In genomic region chr15:68404056-68404798, GRCh38 we compare ENCODE assay signal across 30 cellular contexts. TPM values are rescaled to one million over a fixed set of nuclear protein-coding genes. Genes with fewer than 3 reads are reported as not detected.
DNase-seq lines count a peak whose midpoint lies in the region; ATAC-seq and TF ChIP-seq lines count a peak whose summit lies in the region.
"Had no signal": no experiment of that assay in that cellular context is flagged by ENCODE, and none has a peak within 500 bp of the region (broad histone marks: within the 10 kb centered on the region; RNA-seq: fewer than 3 reads in every experiment).

No MANE protein-coding gene starts in this region.

- H2AFZ ChIP-seq in GM23248, result no peak overlapping the region
- H2AFZ ChIP-seq: PC-9 had no signal

- peaks cover 21% of the 10 kb centered on the region for H3F3A ChIP-seq in GM23248 (ENCODE audit: insufficient read depth)

- H3K27me3 ChIP-seq in esophagus muscularis mucosa (no peaks in the 10 kb centered on the region), ovary (no peaks in the 10 kb centered on the region), GM23248 (replicated peaks; ENCODE audit: insufficient read depth) (no peaks in the 10 kb centered on the region)
- H3K27me3 ChIP-seq: heart right ventricle, upper lobe of left lung had no signal

- no peak for ATAC-seq in GM18861 (IDR thresholded peaks at IDR 0.05; ENCODE audit: unreplicated experiment)
- ATAC-seq: activated naive CD4-positive, alpha-beta T cell treated with anti-CD3 and anti-CD28 coated beads, Interleukin-2, amount 50 U/mL, for 72 hours; activated T-helper 17 cell treated with anti-CD3 and anti-CD28 coated beads, Interleukin-2, amount 50 U/mL, for 72 hours; esophagus mucosa; foreskin keratinocyte; heart right ventricle had no signal

- H3K4me3 ChIP-seq in esophagus muscularis mucosa (no peak overlapping the region), ovary (no peak overlapping the region), GM23248 (no peak overlapping the region)
- H3K4me3 ChIP-seq: heart right ventricle, PC-9, skin epidermis, stomach, upper lobe of left lung had no signal

- H3K9ac ChIP-seq in GM23248, result no peak overlapping the region

- peaks cover 0 to 11% (median 0%) of the 10 kb centered on the region in 4 donors for H3K9me3 ChIP-seq in esophagus muscularis mucosa
- no peaks in the 10 kb centered on the region for H3K9me3 ChIP-seq in ovary
- H3K9me3 ChIP-seq in GM23248 (ENCODE audit: low read depth), result no peaks in the 10 kb centered on the region
- H3K9me3 ChIP-seq: upper lobe of left lung had no signal

- peaks cover 89% of the 10 kb centered on the region for H3K79me2 ChIP-seq in GM23248 (ENCODE audit: insufficient read depth)

- no peaks in the 10 kb centered on the region for H3K9me2 ChIP-seq in GM23248 (ENCODE audit: insufficient read depth)

- in situ Hi-C loops in GM23248 (cut with MboI), result no loop called here

- WGBS in esophagus muscularis mucosa, result 67% methylated on average over 12 of the region's 12 CpGs
- WGBS in ovary, 3 donors, result 88 to 92% (median 88%) methylated on average over 12 of the region's 12 CpGs
- 90 to 92% methylated on average over 12 of the region's 12 CpGs for WGBS in GM23248 (ENCODE audit: low coverage in 1 of 2, low lambda C conversion rate in 2 of 2, missing lambda C conversion rate in 2 of 2), 2 experiments

- H3K27ac ChIP-seq in esophagus muscularis mucosa (replicated peaks in 1 of 4) (no peak overlapping the region), ovary (no peak overlapping the region), GM23248 (no peak overlapping the region)
- H3K27ac ChIP-seq: foreskin keratinocyte, heart right ventricle, PC-9, skin epidermis, stomach, upper lobe of left lung had no signal

- no peak for TF ChIP-seq CTCF in esophagus muscularis mucosa (IDR thresholded peaks at IDR 0.05)
- TF ChIP-seq CTCF in ovary (IDR thresholded peaks at IDR 0.05), result no peak
- TF ChIP-seq CTCF in GM10266 (IDR thresholded peaks at IDR 0.05; ENCODE audit: control insufficient read depth, insufficient read depth, low read depth, missing control alignments), result no peak

- no peak overlapping the region for H3K4me2 ChIP-seq in GM23248 (ENCODE audit: unreplicated experiment)
- H3K4me2 ChIP-seq: PC-9 had no signal

- intact Hi-C loops in esophagus muscularis mucosa (cut with DNase I), result no loop called here
- intact Hi-C loops in ovary (cut with DNase I), result no loop called here

- DNase-seq in activated effector memory CD4-positive, alpha-beta T cell treated with anti-CD3 and anti-CD28 coated beads, Interleukin-2, amount 50 U/mL, for 16 hours, result peak; percentile 42
- no peak for DNase-seq in activated effector memory CD4-positive, alpha-beta T cell treated with Interleukin-2 at 50 U/mL for 16 hours
- peak; percentile 78 for DNase-seq in esophagus muscularis mucosa (ENCODE audit: extremely low spot score)
- peak in 4 of 5 donors; percentile 1 to 24 (median 8) for DNase-seq in ovary
- DNase-seq in activated CD4-positive, alpha-beta T cell treated with anti-CD3 and anti-CD28 coated beads, Interleukin-2, amount 50 U/mL, for 48 hours, result no peak
- no peak for DNase-seq in GM10266 (ENCODE audit: extremely low spot score)
- DNase-seq in GM23248, result no peak
- DNase-seq: activated CD4-positive, alpha-beta T cell treated with anti-CD3 and anti-CD28 coated beads, Interleukin-2, amount 10 ng/mL, durations not matched to agents 24 days and 14 days; AML-193; CD4-positive, alpha-beta memory T cell; endodermal cell; foreskin keratinocyte; GOT3; heart right ventricle; mesendoderm; NCI-H1105; NCI-H2029; NCI-H526 treated with DMSO at 0.1 percent for 48 hours; nucleus accumbens; PC-9; Right ventricle myocardium superior; T-helper 2 cell; upper lobe of left lung had no signal

- no peak for TF ChIP-seq POLR2A in esophagus muscularis mucosa (IDR thresholded peaks at IDR 0.05; ENCODE audit: low read depth)
- no peak for TF ChIP-seq POLR2A in ovary (IDR thresholded peaks at IDR 0.05)

- no peak for TF ChIP-seq EP300 in esophagus muscularis mucosa (IDR thresholded peaks at IDR 0.05)
- no peak for TF ChIP-seq EP300 in ovary (IDR thresholded peaks at IDR 0.05)

- H4K20me1 ChIP-seq in GM23248 (ENCODE audit: insufficient read depth), result peaks cover 14% of the 10 kb centered on the region

- H3K4me1 ChIP-seq in esophagus muscularis mucosa, result no peaks in the 10 kb centered on the region
- H3K4me1 ChIP-seq in ovary (ENCODE audit: insufficient read depth), result no peaks in the 10 kb centered on the region
- H3K4me1 ChIP-seq in GM23248 (ENCODE audit: insufficient read depth), result peaks cover 4% of the 10 kb centered on the region; the same call in 1 of the 2 replicates
- H3K4me1 ChIP-seq: heart right ventricle, stomach, upper lobe of left lung had no signal

- H3K36me3 ChIP-seq in esophagus muscularis mucosa (no peaks in the 10 kb centered on the region), ovary (no peaks in the 10 kb centered on the region), GM23248 (ENCODE audit: low read depth) (peaks cover 22% of the 10 kb centered on the region; the same call in 1 of the 2 replicates)
- H3K36me3 ChIP-seq: heart right ventricle, stomach, upper lobe of left lung had no signal

RNA-seq across cellular contexts. Expression of gene ITGA11, which starts 27.7 kb away (rescaled TPM):
- total RNA-seq in esophagus muscularis mucosa, result 10 to 100 TPM in 2 of 4 donors, 1 to 10 TPM in 2; 3.3 to 15.8 (median 8.6) TPM
- 10 to 100 TPM in 2 of 7 donors, 1 to 10 TPM in 5; 1.2 to 25.2 (median 4.4) TPM for total RNA-seq in ovary
- 10 to 100 TPM in 1 of 2 donors, 1 to 10 TPM in 1; 2.2 to 34.5 TPM for polyA plus RNA-seq in ovary
- total RNA-seq in GM23248 (2014; rRNA removed; shearing (Covaris generic)), result 352 and 408 TPM in 2 replicates
- polyA plus RNA-seq in GM23248 (2016; fragmentation: Nextera tagmentation; extraction: Ambion mirVana), result 312 TPM in 2 replicates
- total RNA-seq: CD4-positive, alpha-beta memory T cell; foreskin keratinocyte had no signal
- polyA plus RNA-seq: CD4-positive, alpha-beta memory T cell; foreskin keratinocyte; IgD-negative memory B cell had no signal

Comparison
In these comparisons a context has a peak if more than half of its experiments do, and no peak if none do; other contexts are left out.
1. DNase-seq: peak in activated effector memory CD4-positive, alpha-beta T cell treated with anti-CD3 and anti-CD28 coated beads, Interleukin-2, amount 50 U/mL, for 16 hours (single experiment), esophagus muscularis mucosa (single experiment) and ovary (4 of 5); none in activated effector memory CD4-positive, alpha-beta T cell treated with Interleukin-2 at 50 U/mL for 16 hours (single experiment), activated CD4-positive, alpha-beta T cell treated with anti-CD3 and anti-CD28 coated beads, Interleukin-2, amount 50 U/mL, for 48 hours (0 of 2), GM10266 (single experiment) and GM23248 (single experiment).
2. RNA of gene ITGA11, which starts 27.7 kb away (total RNA-seq): 352 to 408 TPM in GM23248; 3.3 to 15.8 TPM in esophagus muscularis mucosa and 1.2 to 25.2 TPM in ovary; every median in the first group is over 10 times any median in the second.